14 cellular contexts compared by ENCODE assay signal in genomic region chr4:28287837-28288236, GRCh38.
DNase-seq lines count a peak whose midpoint lies in the region; ATAC-seq and TF ChIP-seq lines count a peak whose summit lies in the region.
"Had no signal": no experiment of that assay in that cellular context is flagged by ENCODE, and none has a peak within 500 bp of the region (broad histone marks: within the 10 kb centered on the region; RNA-seq: fewer than 3 reads in every experiment).

No MANE protein-coding gene starts in this region.

- H3K27me3 Mint-ChIP-seq in effector memory CD8-positive, alpha-beta T cell, result no peaks in the 10 kb centered on the region
- H3K27me3 Mint-ChIP-seq: CD4-positive, alpha-beta T cell had no signal

- H3K9me3 Mint-ChIP-seq in effector memory CD8-positive, alpha-beta T cell, result peaks cover 11 to 13% of the 10 kb centered on the region in 2 donors
- peaks cover 16% of the 10 kb centered on the region for H3K9me3 Mint-ChIP-seq in stimulated activated effector memory CD8-positive, alpha-beta T cell treated with anti-CD3 and anti-CD28 coated beads, Interleukin-12 subunit alpha, Interleukin-12 subunit beta, amount 100 ng/mL, for 72 hours

- no peaks in the 10 kb centered on the region for H3K4me1 ChIP-seq in lung (ENCODE audit: control insufficient read depth in 2 of 2, insufficient read depth in 2 of 2, low read length in 2 of 2)

- H3K4me1 Mint-ChIP-seq in effector memory CD8-positive, alpha-beta T cell (ENCODE audit: low read depth in 2 of 2), result no peaks in the 10 kb centered on the region
- no peaks in the 10 kb centered on the region for H3K4me1 Mint-ChIP-seq in stimulated activated effector memory CD8-positive, alpha-beta T cell treated with anti-CD3 and anti-CD28 coated beads, Interleukin-12 subunit alpha, Interleukin-12 subunit beta, amount 100 ng/mL, for 72 hours

- H3K27me3 ChIP-seq in lung (ENCODE audit: control insufficient read depth, insufficient read depth), result no peaks in the 10 kb centered on the region

- 59 to 81% methylated on average over 2 of the region's 2 CpGs for WGBS in lung, 2 donors

- DNase-seq in AG08395 (ENCODE audit: low spot score), result peak; percentile 89
- peak; percentile 95 for DNase-seq in LHCN-M2 (ENCODE audit: low read depth)
- DNase-seq in choroid plexus epithelial cell (ENCODE audit: low read depth), result peak; percentile 97
- no peak for DNase-seq in lung (ENCODE audit: low spot score)
- no peak for DNase-seq in SKM-1 treated with dmso at 0.1 percent for 144 hours (lab: John Stamatoyannopoulos, UW; ENCODE audit: unreplicated experiment)
- no peak for DNase-seq in effector memory CD8-positive, alpha-beta T cell
- no peak for DNase-seq in stimulated activated effector memory CD8-positive, alpha-beta T cell treated with anti-CD3 and anti-CD28 coated beads, Interleukin-12 subunit alpha, Interleukin-12 subunit beta, amount 100 ng/mL, for 72 hours (ENCODE audit: low spot score in 2 of 2)
- DNase-seq: activated CD8-positive, alpha-beta memory T cell treated with anti-CD3 and anti-CD28 coated beads for 24 hours; anterior cingulate cortex; CD4-positive, alpha-beta T cell; NCI-H1694; ovary; SHP77 had no signal

- ATAC-seq in lung (ENCODE audit: insufficient read depth, low FRiP score) (peak; percentile 72), GM18907 (IDR thresholded peaks at IDR 0.05; ENCODE audit: unreplicated experiment) (no peak)
- ATAC-seq in effector memory CD8-positive, alpha-beta T cell (replicated peaks), result no peak
- ATAC-seq in stimulated activated effector memory CD8-positive, alpha-beta T cell treated with anti-CD3 and anti-CD28 coated beads, Interleukin-12 subunit alpha, Interleukin-12 subunit beta, amount 100 ng/mL, for 72 hours, result no peak

- no peak overlapping the region for H3K27ac Mint-ChIP-seq in effector memory CD8-positive, alpha-beta T cell
- H3K27ac Mint-ChIP-seq in stimulated activated effector memory CD8-positive, alpha-beta T cell treated with anti-CD3 and anti-CD28 coated beads, Interleukin-12 subunit alpha, Interleukin-12 subunit beta, amount 100 ng/mL, for 72 hours, result no peak overlapping the region
- H3K27ac Mint-ChIP-seq: CD4-positive, alpha-beta T cell had no signal

- TF ChIP-seq CTCF in choroid plexus epithelial cell (conservative IDR thresholded peaks at IDR 0.05; ENCODE audit: low read depth, low read length) (no peak), lung (IDR thresholded peaks at IDR 0.05; ENCODE audit: control extremely low read depth, extremely low read depth) (no peak)

- H3K36me3 ChIP-seq in lung (ENCODE audit: control insufficient read depth in 2 of 2, insufficient read depth in 2 of 2, low read length in 2 of 2), result no peaks in the 10 kb centered on the region
- H3K36me3 ChIP-seq: ovary had no signal

- H3K4me3 ChIP-seq in choroid plexus epithelial cell (ENCODE audit: low read depth, low read length), result no peak overlapping the region
- no peak overlapping the region for H3K4me3 ChIP-seq in lung
- H3K4me3 ChIP-seq: ovary had no signal

- H3K27ac ChIP-seq in lung (ENCODE audit: low read depth in 1 of 2, low read length in 1 of 2), result no peak overlapping the region
- H3K27ac ChIP-seq: ovary had no signal

- no peak overlapping the region for H3K4me3 Mint-ChIP-seq in effector memory CD8-positive, alpha-beta T cell
- H3K4me3 Mint-ChIP-seq in stimulated activated effector memory CD8-positive, alpha-beta T cell treated with anti-CD3 and anti-CD28 coated beads, Interleukin-12 subunit alpha, Interleukin-12 subunit beta, amount 100 ng/mL, for 72 hours, result no peak overlapping the region
- H3K4me3 Mint-ChIP-seq: CD4-positive, alpha-beta T cell had no signal

- H3K36me3 Mint-ChIP-seq in effector memory CD8-positive, alpha-beta T cell (ENCODE audit: insufficient read depth), result no peaks in the 10 kb centered on the region
- no peaks in the 10 kb centered on the region for H3K36me3 Mint-ChIP-seq in stimulated activated effector memory CD8-positive, alpha-beta T cell treated with anti-CD3 and anti-CD28 coated beads, Interleukin-12 subunit alpha, Interleukin-12 subunit beta, amount 100 ng/mL, for 72 hours

- H3K9me3 ChIP-seq in lung (ENCODE audit: control insufficient read depth in 2 of 2, insufficient read depth in 1 of 2, low read length in 1 of 2), result no peaks in the 10 kb centered on the region
- H3K9me3 ChIP-seq: ovary had no signal

Comparison
In these comparisons a context has a peak if more than half of its experiments do, and no peak if none do; other contexts are left out.
1. DNase-seq: peak in AG08395 (single experiment), LHCN-M2 (single experiment) and choroid plexus epithelial cell (single experiment); none in lung (single experiment), SKM-1 treated with dmso at 0.1 percent for 144 hours (single experiment), effector memory CD8-positive, alpha-beta T cell (0 of 3) and stimulated activated effector memory CD8-positive, alpha-beta T cell treated with anti-CD3 and anti-CD28 coated beads, Interleukin-12 subunit alpha, Interleukin-12 subunit beta, amount 100 ng/mL, for 72 hours (0 of 2).